ENCODE assay signal across 1 cellular context in the genomic region with DNA sequence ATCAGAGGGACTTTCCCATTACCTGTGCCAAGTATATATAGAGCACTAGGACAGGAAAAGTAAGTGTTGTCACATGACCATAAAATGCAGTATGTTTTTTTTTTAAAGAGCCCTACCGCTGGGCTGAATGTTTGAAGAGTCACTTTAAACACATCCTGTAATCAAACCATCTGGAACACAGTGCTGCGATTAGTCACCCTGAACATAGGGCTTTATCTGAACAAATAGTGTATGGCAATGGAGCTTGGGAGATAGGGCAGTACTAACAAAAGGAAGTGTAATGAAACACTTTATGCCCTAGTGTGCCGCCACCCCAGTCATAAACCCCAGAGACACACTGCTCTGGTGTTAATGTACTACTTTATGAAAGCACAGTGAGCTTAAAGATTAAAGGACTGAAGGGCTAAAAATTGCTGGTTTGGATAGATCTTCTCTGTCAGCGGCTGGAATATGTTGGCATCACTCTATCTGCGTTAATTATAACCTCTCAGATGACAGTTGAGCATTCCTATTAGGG.
TF ChIP-seq lines count a peak whose summit lies in the region.

No MANE protein-coding gene starts in this region.

TF ChIP-seq in K562, 482 proteins besides CTCF, POLR2A, EP300 and RAD21 (continued from another document and continues in another):
- TF ChIP-seq, protein P1, sequence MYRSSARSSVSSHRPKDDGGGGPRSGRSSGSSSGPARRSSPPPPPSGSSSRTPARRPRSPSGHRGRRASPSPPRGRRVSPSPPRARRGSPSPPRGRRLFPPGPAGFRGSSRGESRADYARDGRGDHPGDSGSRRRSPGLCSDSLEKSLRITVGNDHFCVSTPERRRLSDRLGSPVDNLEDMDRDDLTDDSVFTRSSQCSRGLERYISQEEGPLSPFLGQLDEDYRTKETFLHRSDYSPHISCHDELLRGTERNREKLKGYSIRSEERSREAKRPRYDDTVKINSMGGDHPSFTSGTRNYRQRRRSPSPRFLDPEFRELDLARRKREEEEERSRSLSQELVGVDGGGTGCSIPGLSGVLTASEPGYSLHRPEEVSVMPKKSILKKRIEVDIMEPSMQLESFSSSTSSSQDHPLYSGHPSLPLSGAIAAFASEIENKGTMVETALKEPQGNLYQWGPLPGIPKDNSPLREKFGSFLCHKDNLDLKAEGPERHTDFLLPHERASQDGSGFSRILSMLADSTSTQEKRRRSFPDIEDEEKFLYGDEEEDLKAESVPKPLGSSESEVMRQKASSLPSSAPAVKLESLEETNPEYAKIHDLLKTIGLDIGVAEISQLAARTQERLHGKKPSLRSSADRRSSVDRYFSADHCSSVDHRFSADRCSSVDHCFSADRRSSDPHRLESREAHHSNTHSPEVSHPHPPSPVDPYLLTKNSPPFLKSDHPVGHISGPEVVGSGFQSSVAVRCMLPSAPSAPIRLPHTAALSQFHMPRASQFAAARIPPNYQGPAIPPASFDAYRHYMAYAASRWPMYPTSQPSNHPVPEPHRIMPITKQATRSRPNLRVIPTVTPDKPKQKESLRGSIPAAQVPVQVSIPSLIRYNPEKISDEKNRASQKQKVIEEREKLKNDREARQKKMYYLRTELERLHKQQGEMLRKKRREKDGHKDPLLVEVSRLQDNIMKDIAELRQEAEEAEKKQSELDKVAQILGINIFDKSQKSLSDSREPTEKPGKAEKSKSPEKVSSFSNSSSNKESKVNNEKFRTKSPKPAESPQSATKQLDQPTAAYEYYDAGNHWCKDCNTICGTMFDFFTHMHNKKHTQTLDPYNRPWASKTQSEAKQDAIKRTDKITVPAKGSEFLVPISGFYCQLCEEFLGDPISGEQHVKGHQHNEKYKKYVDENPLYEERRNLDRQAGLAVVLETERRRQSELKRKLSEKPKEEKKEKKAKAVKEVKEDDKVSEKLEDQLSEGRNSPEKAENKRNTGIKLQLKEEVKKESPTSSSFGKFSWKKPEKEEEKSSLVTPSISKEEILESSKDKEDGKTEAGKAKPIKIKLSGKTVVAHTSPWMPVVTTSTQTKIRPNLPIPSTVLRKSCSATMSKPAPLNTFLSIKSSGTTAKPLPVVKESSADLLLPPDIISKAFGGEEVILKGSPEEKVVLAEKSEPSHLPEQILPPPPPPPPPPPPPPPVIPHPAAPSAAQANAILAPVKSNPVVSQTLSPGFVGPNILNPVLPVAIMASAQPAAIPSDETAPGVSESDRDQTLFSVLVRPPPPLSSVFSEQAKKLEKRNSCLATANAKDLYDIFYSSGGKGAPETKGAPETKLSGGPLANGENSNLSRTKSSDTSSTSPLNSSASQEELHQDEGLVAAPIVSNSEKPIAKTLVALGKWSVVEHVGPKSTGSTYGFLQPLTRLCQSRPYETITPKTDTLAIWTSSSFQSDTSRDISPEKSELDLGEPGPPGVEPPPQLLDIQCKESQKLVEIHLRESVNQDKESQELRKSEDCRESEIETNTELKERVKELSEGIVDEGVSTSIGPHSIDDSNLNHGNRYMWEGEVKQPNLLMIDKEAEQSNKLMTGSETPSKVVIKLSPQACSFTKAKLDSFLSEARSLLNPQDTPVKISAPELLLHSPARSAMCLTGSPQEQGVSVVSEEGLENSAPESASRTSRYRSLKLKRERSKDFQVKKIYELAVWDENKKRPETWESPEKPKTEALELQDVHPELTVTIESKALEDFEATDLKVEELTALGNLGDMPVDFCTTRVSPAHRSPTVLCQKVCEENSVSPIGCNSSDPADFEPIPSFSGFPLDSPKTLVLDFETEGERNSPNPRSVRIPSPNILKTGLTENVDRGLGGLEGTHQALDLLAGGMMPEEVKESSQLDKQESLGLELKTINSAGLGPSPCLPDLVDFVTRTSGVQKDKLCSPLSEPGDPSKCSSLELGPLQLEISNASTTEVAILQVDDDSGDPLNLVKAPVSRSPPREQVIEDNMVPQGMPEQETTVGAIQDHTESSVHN (IDR thresholded peaks at IDR 0.05; ENCODE audit: borderline replicate concordance in 1 of 2, low read depth in 1 of 2), result peak in 1 of 2 experiments; percentile 63; a peak in 1 of 4 replicates
- TF ChIP-seq SRSF9 (IDR thresholded peaks at IDR 0.05; ENCODE audit: borderline replicate concordance, low read depth, low read length) (no peak), MYBL2 (IDR thresholded peaks at IDR 0.05; ENCODE audit: low read depth) (no peak), MYBL2 (CRISPR knock-in tag; IDR thresholded peaks at IDR 0.05; ENCODE audit: borderline replicate concordance) (no peak), PCBP2 (IDR thresholded peaks at IDR 0.05; ENCODE audit: low read depth, low read length, poor library complexity, severe bottlenecking) (no peak), PTBP1 (IDR thresholded peaks at IDR 0.05; ENCODE audit: low read depth, low read length) (no peak), ZNF431 (CRISPR knock-in tag; IDR thresholded peaks at IDR 0.05) (no peak), RBFOX2 (IDR thresholded peaks at IDR 0.05; ENCODE audit: low read depth, low read length) (no peak), CBX5 (IDR thresholded peaks at IDR 0.05; ENCODE audit: borderline replicate concordance, low read depth) (no peak), ZC3H11A (IDR thresholded peaks at IDR 0.05; ENCODE audit: low read depth, low read length) (no peak), JUN (IDR thresholded peaks at IDR 0.05; ENCODE audit: borderline replicate concordance, low read depth, low read length) (peak; percentile 84), JUN (CRISPR knock-in tag; IDR thresholded peaks at IDR 0.05; ENCODE audit: borderline replicate concordance) (no peak), TGIF2 (CRISPR knock-in tag; IDR thresholded peaks at IDR 0.05) (no peak), ZFP1 (CRISPR knock-in tag; IDR thresholded peaks at IDR 0.05) (no peak), SMAD4 (CRISPR knock-in tag; conservative IDR thresholded peaks at IDR 0.05) (peak; percentile 35; the same call in 1 of the 2 replicates), PTRF (tag; IDR thresholded peaks at IDR 0.05) (no peak), NFIC (IDR thresholded peaks at IDR 0.05) (peak; percentile 75), FOSL1 (tag; conservative IDR thresholded peaks at IDR 0.05) (peak; percentile 96), ZNF384 (IDR thresholded peaks at IDR 0.05; ENCODE audit: low read depth, low read length) (peak; percentile 96), NEUROD1 (IDR thresholded peaks at IDR 0.05; ENCODE audit: borderline replicate concordance, low read depth, low read length, partially characterized antibody) (peak; percentile 69), SPI1 (IDR thresholded peaks at IDR 0.05; ENCODE audit: borderline replicate concordance, low read depth, low read length) (peak; percentile 71), SAP30 (IDR thresholded peaks at IDR 0.05; ENCODE audit: borderline replicate concordance, insufficient read depth, low read depth, low read length, poor library complexity, severe bottlenecking) (no peak), PRMT5 (CRISPR knock-in tag; IDR thresholded peaks at IDR 0.05) (no peak), HNRNPL (IDR thresholded peaks at IDR 0.05; ENCODE audit: low read depth, low read length) (no peak), ZNF197 (CRISPR knock-in tag; IDR thresholded peaks at IDR 0.05; ENCODE audit: low read depth) (no peak), MTA3 (IDR thresholded peaks at IDR 0.05; ENCODE audit: borderline replicate concordance) (peak; percentile 86; the same call in 1 of the 2 replicates), POLR3G (IDR thresholded peaks at IDR 0.05; ENCODE audit: extremely low read depth, insufficient read length, insufficient replicate concordance) (no peak), ILF3 (IDR thresholded peaks at IDR 0.05; ENCODE audit: borderline replicate concordance) (no peak), TAF1 (IDR thresholded peaks at IDR 0.05; ENCODE audit: control insufficient read depth, extremely low read depth, insufficient read depth, low read length, severe bottlenecking) (no peak), ZNF143 (CRISPR knock-in tag; IDR thresholded peaks at IDR 0.05) (no peak), ZNF76 (CRISPR knock-in tag; IDR thresholded peaks at IDR 0.05; ENCODE audit: borderline replicate concordance) (no peak), MYNN (IDR thresholded peaks at IDR 0.05) (peak; percentile 74; the same call in 1 of the 2 replicates), MYNN (CRISPR knock-in tag; IDR thresholded peaks at IDR 0.05) (no peak), SNRNP70 (optimal IDR thresholded peaks at IDR 0.05; ENCODE audit: low read depth, low read length) (no peak), NFATC3 (IDR thresholded peaks at IDR 0.05) (no peak)
- TF ChIP-seq, protein P2, sequence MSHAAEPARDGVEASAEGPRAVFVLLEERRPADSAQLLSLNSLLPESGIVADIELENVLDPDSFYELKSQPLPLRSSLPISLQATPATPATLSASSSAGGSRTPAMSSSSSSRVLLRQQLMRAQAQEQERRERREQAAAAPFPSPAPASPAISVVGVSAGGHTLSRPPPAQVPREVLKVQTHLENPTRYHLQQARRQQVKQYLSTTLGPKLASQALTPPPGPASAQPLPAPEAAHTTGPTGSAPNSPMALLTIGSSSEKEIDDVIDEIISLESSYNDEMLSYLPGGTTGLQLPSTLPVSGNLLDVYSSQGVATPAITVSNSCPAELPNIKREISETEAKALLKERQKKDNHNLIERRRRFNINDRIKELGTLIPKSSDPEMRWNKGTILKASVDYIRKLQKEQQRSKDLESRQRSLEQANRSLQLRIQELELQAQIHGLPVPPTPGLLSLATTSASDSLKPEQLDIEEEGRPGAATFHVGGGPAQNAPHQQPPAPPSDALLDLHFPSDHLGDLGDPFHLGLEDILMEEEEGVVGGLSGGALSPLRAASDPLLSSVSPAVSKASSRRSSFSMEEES (CRISPR knock-in tag; IDR thresholded peaks at IDR 0.05), result peak; percentile 96
- TF ChIP-seq, protein P3, sequence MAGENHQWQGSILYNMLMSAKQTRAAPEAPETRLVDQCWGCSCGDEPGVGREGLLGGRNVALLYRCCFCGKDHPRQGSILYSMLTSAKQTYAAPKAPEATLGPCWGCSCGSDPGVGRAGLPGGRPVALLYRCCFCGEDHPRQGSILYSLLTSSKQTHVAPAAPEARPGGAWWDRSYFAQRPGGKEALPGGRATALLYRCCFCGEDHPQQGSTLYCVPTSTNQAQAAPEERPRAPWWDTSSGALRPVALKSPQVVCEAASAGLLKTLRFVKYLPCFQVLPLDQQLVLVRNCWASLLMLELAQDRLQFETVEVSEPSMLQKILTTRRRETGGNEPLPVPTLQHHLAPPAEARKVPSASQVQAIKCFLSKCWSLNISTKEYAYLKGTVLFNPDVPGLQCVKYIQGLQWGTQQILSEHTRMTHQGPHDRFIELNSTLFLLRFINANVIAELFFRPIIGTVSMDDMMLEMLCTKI (IDR thresholded peaks at IDR 0.05; ENCODE audit: partially characterized antibody), result no peak
- TF ChIP-seq, protein P4, sequence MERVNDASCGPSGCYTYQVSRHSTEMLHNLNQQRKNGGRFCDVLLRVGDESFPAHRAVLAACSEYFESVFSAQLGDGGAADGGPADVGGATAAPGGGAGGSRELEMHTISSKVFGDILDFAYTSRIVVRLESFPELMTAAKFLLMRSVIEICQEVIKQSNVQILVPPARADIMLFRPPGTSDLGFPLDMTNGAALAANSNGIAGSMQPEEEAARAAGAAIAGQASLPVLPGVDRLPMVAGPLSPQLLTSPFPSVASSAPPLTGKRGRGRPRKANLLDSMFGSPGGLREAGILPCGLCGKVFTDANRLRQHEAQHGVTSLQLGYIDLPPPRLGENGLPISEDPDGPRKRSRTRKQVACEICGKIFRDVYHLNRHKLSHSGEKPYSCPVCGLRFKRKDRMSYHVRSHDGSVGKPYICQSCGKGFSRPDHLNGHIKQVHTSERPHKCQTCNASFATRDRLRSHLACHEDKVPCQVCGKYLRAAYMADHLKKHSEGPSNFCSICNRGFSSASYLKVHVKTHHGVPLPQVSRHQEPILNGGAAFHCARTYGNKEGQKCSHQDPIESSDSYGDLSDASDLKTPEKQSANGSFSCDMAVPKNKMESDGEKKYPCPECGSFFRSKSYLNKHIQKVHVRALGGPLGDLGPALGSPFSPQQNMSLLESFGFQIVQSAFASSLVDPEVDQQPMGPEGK (CRISPR knock-in tag; IDR thresholded peaks at IDR 0.05; ENCODE audit: borderline replicate concordance), result no peak
- TF ChIP-seq, protein P5, sequence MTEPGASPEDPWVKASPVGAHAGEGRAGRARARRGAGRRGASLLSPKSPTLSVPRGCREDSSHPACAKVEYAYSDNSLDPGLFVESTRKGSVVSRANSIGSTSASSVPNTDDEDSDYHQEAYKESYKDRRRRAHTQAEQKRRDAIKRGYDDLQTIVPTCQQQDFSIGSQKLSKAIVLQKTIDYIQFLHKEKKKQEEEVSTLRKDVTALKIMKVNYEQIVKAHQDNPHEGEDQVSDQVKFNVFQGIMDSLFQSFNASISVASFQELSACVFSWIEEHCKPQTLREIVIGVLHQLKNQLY (CRISPR knock-in tag; conservative IDR thresholded peaks at IDR 0.05), result no peak
- TF ChIP-seq, protein P6, sequence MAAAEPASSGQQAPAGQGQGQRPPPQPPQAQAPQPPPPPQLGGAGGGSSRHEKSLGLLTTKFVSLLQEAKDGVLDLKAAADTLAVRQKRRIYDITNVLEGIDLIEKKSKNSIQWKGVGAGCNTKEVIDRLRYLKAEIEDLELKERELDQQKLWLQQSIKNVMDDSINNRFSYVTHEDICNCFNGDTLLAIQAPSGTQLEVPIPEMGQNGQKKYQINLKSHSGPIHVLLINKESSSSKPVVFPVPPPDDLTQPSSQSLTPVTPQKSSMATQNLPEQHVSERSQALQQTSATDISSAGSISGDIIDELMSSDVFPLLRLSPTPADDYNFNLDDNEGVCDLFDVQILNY (CRISPR knock-in tag; IDR thresholded peaks at IDR 0.05), result no peak
- TF ChIP-seq, protein P7, sequence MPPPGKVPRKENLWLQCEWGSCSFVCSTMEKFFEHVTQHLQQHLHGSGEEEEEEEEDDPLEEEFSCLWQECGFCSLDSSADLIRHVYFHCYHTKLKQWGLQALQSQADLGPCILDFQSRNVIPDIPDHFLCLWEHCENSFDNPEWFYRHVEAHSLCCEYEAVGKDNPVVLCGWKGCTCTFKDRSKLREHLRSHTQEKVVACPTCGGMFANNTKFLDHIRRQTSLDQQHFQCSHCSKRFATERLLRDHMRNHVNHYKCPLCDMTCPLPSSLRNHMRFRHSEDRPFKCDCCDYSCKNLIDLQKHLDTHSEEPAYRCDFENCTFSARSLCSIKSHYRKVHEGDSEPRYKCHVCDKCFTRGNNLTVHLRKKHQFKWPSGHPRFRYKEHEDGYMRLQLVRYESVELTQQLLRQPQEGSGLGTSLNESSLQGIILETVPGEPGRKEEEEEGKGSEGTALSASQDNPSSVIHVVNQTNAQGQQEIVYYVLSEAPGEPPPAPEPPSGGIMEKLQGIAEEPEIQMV (tag; conservative IDR thresholded peaks at IDR 0.05; ENCODE audit: low read depth), result no peak
- TF ChIP-seq, protein P8, sequence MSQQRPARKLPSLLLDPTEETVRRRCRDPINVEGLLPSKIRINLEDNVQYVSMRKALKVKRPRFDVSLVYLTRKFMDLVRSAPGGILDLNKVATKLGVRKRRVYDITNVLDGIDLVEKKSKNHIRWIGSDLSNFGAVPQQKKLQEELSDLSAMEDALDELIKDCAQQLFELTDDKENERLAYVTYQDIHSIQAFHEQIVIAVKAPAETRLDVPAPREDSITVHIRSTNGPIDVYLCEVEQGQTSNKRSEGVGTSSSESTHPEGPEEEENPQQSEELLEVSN (IDR thresholded peaks at IDR 0.05; ENCODE audit: borderline replicate concordance in 1 of 2, extremely low read depth in 1 of 2, insufficient read depth in 1 of 2, insufficient read length in 1 of 2, low read depth in 1 of 2, low read length in 1 of 2, poor library complexity in 1 of 2, severe bottlenecking in 1 of 2), result no peak
- TF ChIP-seq, protein P9, sequence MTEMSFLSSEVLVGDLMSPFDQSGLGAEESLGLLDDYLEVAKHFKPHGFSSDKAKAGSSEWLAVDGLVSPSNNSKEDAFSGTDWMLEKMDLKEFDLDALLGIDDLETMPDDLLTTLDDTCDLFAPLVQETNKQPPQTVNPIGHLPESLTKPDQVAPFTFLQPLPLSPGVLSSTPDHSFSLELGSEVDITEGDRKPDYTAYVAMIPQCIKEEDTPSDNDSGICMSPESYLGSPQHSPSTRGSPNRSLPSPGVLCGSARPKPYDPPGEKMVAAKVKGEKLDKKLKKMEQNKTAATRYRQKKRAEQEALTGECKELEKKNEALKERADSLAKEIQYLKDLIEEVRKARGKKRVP (CRISPR knock-in tag; IDR thresholded peaks at IDR 0.05), result no peak
